In the genomic region with DNA sequence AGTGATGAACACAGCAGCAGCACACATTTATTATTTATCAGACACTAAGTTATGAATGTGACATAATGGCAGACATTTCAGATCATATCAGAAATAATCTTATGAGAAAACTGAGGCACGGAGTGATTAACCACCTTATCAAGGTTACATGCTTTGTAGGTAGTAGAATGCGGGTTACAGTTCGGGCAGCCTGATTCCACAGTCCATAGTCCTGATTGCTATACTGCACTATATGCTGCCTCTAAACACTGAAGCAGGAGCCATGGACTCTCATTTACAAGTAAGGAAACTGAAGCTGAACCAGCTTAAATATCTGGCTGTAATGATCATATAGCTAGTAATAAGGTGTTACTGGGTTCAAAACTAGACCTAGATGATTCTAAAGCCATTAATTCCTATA, we compare ENCODE assay signal across 27 cellular contexts.
DNase-seq lines count a peak whose midpoint lies in the region; ATAC-seq, FAIRE-seq and TF ChIP-seq lines count a peak whose summit lies in the region.
"Had no signal": no experiment of that assay in that cellular context is flagged by ENCODE, and none has a peak within 500 bp of the region (broad histone marks: within the 10 kb centered on the region; RNA-seq: fewer than 3 reads in every experiment).

No MANE protein-coding gene starts in this region.

- H3K9me2 ChIP-seq in hepatocyte (replicated peaks; ENCODE audit: insufficient read depth) = no peaks in the 10 kb centered on the region

- H2BK5ac ChIP-seq in trophoblast cell (ENCODE audit: low read depth, low read length, poor library complexity) = no peak overlapping the region

- no peak for TF ChIP-seq CTCF in Peyer's patch (IDR thresholded peaks at IDR 0.05)
- no peak for TF ChIP-seq CTCF in hepatocyte (IDR thresholded peaks at IDR 0.05; ENCODE audit: poor library complexity)
- TF ChIP-seq CTCF in mucosa of descending colon (IDR thresholded peaks at IDR 0.05) = no peak

- H3K36me3 ChIP-seq in Peyer's patch (no peaks in the 10 kb centered on the region), hepatocyte (replicated peaks; ENCODE audit: insufficient read depth, low read depth) (no peaks in the 10 kb centered on the region), mucosa of descending colon (ENCODE audit: low read depth) (no peaks in the 10 kb centered on the region), small intestine (ENCODE audit: control insufficient read depth in 2 of 2, insufficient read depth in 2 of 2, low read length in 2 of 2) (no peaks in the 10 kb centered on the region), trophoblast cell (ENCODE audit: control insufficient read depth in 1 of 2, insufficient read depth in 2 of 2, low read length in 2 of 2) (no peaks in the 10 kb centered on the region)
- H3K36me3 ChIP-seq: BLaER1 treated with 17β-estradiol and CSF1 and Interleukin-3, amounts not matched to agents 10 nM and 100 nM had no signal

- FAIRE-seq in small intestine (lab: Jason Lieb, UNC) = no peak
- FAIRE-seq: A549, D721Med, GM12878, GM12892, GM18507 had no signal

- H3K14ac ChIP-seq in trophoblast cell (ENCODE audit: low read length) = no peak overlapping the region

- peak overlapping the region in 2 of 4 donors; percentile 19 to 69 for H3K27ac ChIP-seq in Peyer's patch
- peak overlapping the region; percentile 44 for H3K27ac ChIP-seq in hepatocyte
- H3K27ac ChIP-seq in small intestine (ENCODE audit: low read depth in 1 of 2, low read length in 1 of 2) = peak overlapping the region in 1 of 2 donors; percentile 37
- H3K27ac ChIP-seq in trophoblast cell (ENCODE audit: low read depth, low read length) = no peak overlapping the region
- H3K27ac ChIP-seq: 22Rv1; A549; BLaER1 treated with 17β-estradiol and CSF1 and Interleukin-3, amounts not matched to agents 10 nM and 100 nM; C4-2B had no signal

- no peaks in the 10 kb centered on the region for H4K20me1 ChIP-seq in hepatocyte (ENCODE audit: insufficient read depth, poor library complexity, severe bottlenecking)
- H4K20me1 ChIP-seq: BLaER1 treated with 17β-estradiol and CSF1 and Interleukin-3, amounts not matched to agents 10 nM and 100 nM had no signal

- H3K9ac ChIP-seq in trophoblast cell (ENCODE audit: low read length) = no peak overlapping the region
- H3K9ac ChIP-seq: BLaER1 treated with 17β-estradiol and CSF1 and Interleukin-3, amounts not matched to agents 10 nM and 100 nM had no signal

- no peak for TF ChIP-seq POLR2A in Peyer's patch (IDR thresholded peaks at IDR 0.05)

- H3K4me3 ChIP-seq in Peyer's patch = no peak overlapping the region
- no peak overlapping the region for H3K4me3 ChIP-seq in hepatocyte
- no peak overlapping the region for H3K4me3 ChIP-seq in mucosa of descending colon
- no peak overlapping the region for H3K4me3 ChIP-seq in small intestine (ENCODE audit: low read depth in 1 of 2, low read length in 2 of 2)
- H3K4me3 ChIP-seq in trophoblast cell (ENCODE audit: low read depth, low read length) = no peak overlapping the region
- H3K4me3 ChIP-seq: A549; BLaER1 treated with 17β-estradiol and CSF1 and Interleukin-3, amounts not matched to agents 10 nM and 100 nM; GM12878 had no signal

- H3K27me3 ChIP-seq in Peyer's patch (no peaks in the 10 kb centered on the region), hepatocyte (no peaks in the 10 kb centered on the region), small intestine (ENCODE audit: control insufficient read depth in 2 of 2, insufficient read depth in 2 of 2, low read length in 2 of 2) (no peaks in the 10 kb centered on the region), trophoblast cell (ENCODE audit: insufficient read depth, low read length) (no peaks in the 10 kb centered on the region)
- H3K27me3 ChIP-seq: BLaER1 treated with 17β-estradiol and CSF1 and Interleukin-3, amounts not matched to agents 10 nM and 100 nM had no signal

- no peak overlapping the region for H4K91ac ChIP-seq in trophoblast cell (ENCODE audit: low read depth, low read length)

- no peak overlapping the region for H3K4ac ChIP-seq in trophoblast cell (ENCODE audit: low read depth, low read length)

- 71% methylated on average over 3 of the region's 3 CpGs for WGBS in hepatocyte (ENCODE audit: low lambda C conversion rate, missing lambda C conversion rate)
- WGBS in small intestine, 3 donors = 14 to 66% (median 49%) methylated on average over 3 of the region's 3 CpGs
- WGBS in trophoblast cell (ENCODE audit: extremely low coverage, insufficient coverage, insufficient read length) = no CpG with 5 or more reads among the region's 3 CpGs

- H2AFZ ChIP-seq in hepatocyte (no peak overlapping the region), trophoblast cell (ENCODE audit: insufficient read depth, low read length, poor library complexity) (no peak overlapping the region)

- no peaks in the 10 kb centered on the region for H3K79me1 ChIP-seq in trophoblast cell (ENCODE audit: low read length)

- intact Hi-C loops in mucosa of descending colon (cut with DNase I, micrococcal nuclease) = no loop called here

- H2BK120ac ChIP-seq in trophoblast cell (ENCODE audit: insufficient read depth, low read length, poor library complexity) = no peak overlapping the region

- H3K23ac ChIP-seq in trophoblast cell (ENCODE audit: low read length) = no peak overlapping the region

- H3K79me2 ChIP-seq in hepatocyte (no peaks in the 10 kb centered on the region), trophoblast cell (ENCODE audit: control insufficient read depth, insufficient read depth, low read length, poor library complexity) (no peaks in the 10 kb centered on the region)

- no peak overlapping the region for H2BK12ac ChIP-seq in trophoblast cell (ENCODE audit: low read length)

- no peak overlapping the region for H4K12ac ChIP-seq in trophoblast cell (ENCODE audit: low read depth, low read length)

- DNase-seq in Peyer's patch = peak in 2 of 3 donors; percentile 53 to 78
- no peak for DNase-seq in hepatocyte (ENCODE audit: low spot score)
- DNase-seq in mucosa of descending colon = peak in 1 of 3 donors; percentile 69
- peak; percentile 84 for DNase-seq in small intestine
- no peak for DNase-seq in mucosa of gallbladder (ENCODE audit: low spot score)
- no peak for DNase-seq in trophoblast cell
- no peak for DNase-seq in DMS114 treated with DMSO at 0.1 percent for 48 hours (lab: John Stamatoyannopoulos, UW; ENCODE audit: unreplicated experiment)
- DNase-seq: AML-193; Caco-2; Calu3; CD4-positive, alpha-beta T cell; CD8-positive, alpha-beta T cell; DMS153; DMS53; DMS79; DND-41; EL; GDM1 had no signal

- no peaks in the 10 kb centered on the region for H3K9me3 ChIP-seq in Peyer's patch
- no peaks in the 10 kb centered on the region for H3K9me3 ChIP-seq in hepatocyte (ENCODE audit: low read depth)
- no peaks in the 10 kb centered on the region for H3K9me3 ChIP-seq in mucosa of descending colon
- H3K9me3 ChIP-seq in small intestine (ENCODE audit: control insufficient read depth, low read depth) = no peaks in the 10 kb centered on the region
- H3K9me3 ChIP-seq in trophoblast cell (ENCODE audit: insufficient read depth, low read depth, low read length) = no peaks in the 10 kb centered on the region
- H3K9me3 ChIP-seq: A549; BLaER1 treated with 17β-estradiol and CSF1 and Interleukin-3, amounts not matched to agents 10 nM and 100 nM; Caco-2 had no signal

- H4K8ac ChIP-seq in trophoblast cell (ENCODE audit: low read depth, low read length) = no peak overlapping the region

- H3K18ac ChIP-seq in trophoblast cell (ENCODE audit: low read length) = no peak overlapping the region

- ATAC-seq in mucosa of descending colon (peak; percentile 76), HG03175 (IDR thresholded peaks at IDR 0.05; ENCODE audit: unreplicated experiment) (no peak)
- ATAC-seq: A549; CD8-positive, alpha-beta T cell; GM12878 had no signal

- H3K4me1 ChIP-seq in Peyer's patch (peaks cover 0 to 5% (median 0%) of the 10 kb centered on the region in 4 donors), hepatocyte (ENCODE audit: insufficient read depth) (peaks cover 26% of the 10 kb centered on the region), mucosa of descending colon (ENCODE audit: low read depth) (peaks cover 7% of the 10 kb centered on the region), small intestine (ENCODE audit: control insufficient read depth in 2 of 2, insufficient read depth in 1 of 2, low read depth in 1 of 2, low read length in 1 of 2) (peaks cover 2 to 3% of the 10 kb centered on the region in 2 donors), trophoblast cell (ENCODE audit: control insufficient read depth in 1 of 2, insufficient read depth in 2 of 2, low read length in 2 of 2) (no peaks in the 10 kb centered on the region)
- H3K4me1 ChIP-seq: A549; BLaER1 treated with 17β-estradiol and CSF1 and Interleukin-3, amounts not matched to agents 10 nM and 100 nM had no signal

- H3K4me2 ChIP-seq in hepatocyte = no peak overlapping the region
- no peak overlapping the region for H3K4me2 ChIP-seq in trophoblast cell (ENCODE audit: low read length)
- H3K4me2 ChIP-seq: A549; BLaER1 treated with 17β-estradiol and CSF1 and Interleukin-3, amounts not matched to agents 10 nM and 100 nM had no signal

- H2AK5ac ChIP-seq in trophoblast cell (ENCODE audit: low read length) = no peak overlapping the region

Comparison
In these comparisons a context has a peak if more than half of its experiments do, and no peak if none do; other contexts are left out.
1. DNase-seq: peak in Peyer's patch (2 of 3) and small intestine (single experiment); none in hepatocyte (single experiment), mucosa of gallbladder (single experiment), trophoblast cell (0 of 2) and DMS114 treated with DMSO at 0.1 percent for 48 hours (single experiment).